ENCODE assay signal across 23 cellular contexts in the genomic region with DNA sequence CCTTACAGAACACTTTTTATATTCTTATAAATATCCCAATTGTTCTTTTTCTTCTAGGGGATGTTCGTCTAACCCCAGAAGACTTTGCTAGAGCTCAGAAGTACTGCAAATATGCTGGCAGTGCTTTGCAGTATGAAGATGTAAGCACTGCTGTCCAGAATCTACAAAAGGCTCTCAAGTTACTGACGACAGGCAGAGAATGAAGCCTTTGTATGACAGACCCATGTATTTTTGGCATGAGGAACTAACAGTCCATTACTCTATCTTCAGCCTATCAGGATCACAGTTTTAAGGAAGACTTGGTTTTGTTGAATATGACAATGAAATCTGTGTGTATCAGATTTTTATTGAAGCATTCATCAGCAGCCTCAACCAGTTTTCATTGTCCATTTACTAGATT.
A peak's percentile ranks its signal among the peaks of the same experiment; 100 is the strongest.
DNase-seq lines count a peak whose midpoint lies in the region; ATAC-seq lines count a peak whose summit lies in the region.
"Had no signal": no experiment of that assay in that cellular context is flagged by ENCODE, and none has a peak within 500 bp of the region (broad histone marks: within the 10 kb centered on the region; RNA-seq: fewer than 3 reads in every experiment).

No MANE protein-coding gene starts in this region.

- no peak overlapping the region for H3K4me3 ChIP-seq in Karpas-422 (ENCODE audit: low read length)
- H3K4me3 ChIP-seq: BLaER1, MG63, PC-9, SJSA1 had no signal

- no peak for ATAC-seq in stimulated activated effector memory CD8-positive, alpha-beta T cell treated with anti-CD3 and anti-CD28 coated beads, Interleukin-12 subunit alpha, Interleukin-12 subunit beta, amount 100 ng/mL, for 72 hours

- no peak overlapping the region for H3K4me2 ChIP-seq in Karpas-422 (ENCODE audit: low read depth, low read length, poor library complexity, severe bottlenecking)
- H3K4me2 ChIP-seq: BLaER1, PC-9 had no signal

- 0 out of 2 replicates have a peak overlapping the region, but pooled peaks have one; percentile 5 for H3K27ac ChIP-seq in Karpas-422 (ENCODE audit: low read length)
- H3K27ac ChIP-seq: BLaER1, PC-9, SJSA1 had no signal

- no peak overlapping the region for H3K9ac ChIP-seq in Karpas-422 (ENCODE audit: low read length)
- H3K9ac ChIP-seq: BLaER1 had no signal

- H3K79me2 ChIP-seq in Karpas-422 (ENCODE audit: low read length), result no peaks in the 10 kb centered on the region

- H3K4me1 ChIP-seq in Karpas-422 (ENCODE audit: low read length), result no peaks in the 10 kb centered on the region
- H3K4me1 ChIP-seq: BLaER1, SJSA1 had no signal

- H3K27ac Mint-ChIP-seq in stimulated activated effector memory CD8-positive, alpha-beta T cell treated with anti-CD3 and anti-CD28 coated beads, Interleukin-12 subunit alpha, Interleukin-12 subunit beta, amount 100 ng/mL, for 72 hours, result no peak overlapping the region
- H3K27ac Mint-ChIP-seq: CD4-positive, alpha-beta T cell had no signal

- no peaks in the 10 kb centered on the region for H3K9me3 ChIP-seq in Karpas-422 (ENCODE audit: low read length)
- H3K9me3 ChIP-seq: MG63, SJSA1 had no signal

- no peaks in the 10 kb centered on the region for H3K9me2 ChIP-seq in Karpas-422 (replicated peaks; ENCODE audit: insufficient read depth, low read length)

- no peak overlapping the region for H2AFZ ChIP-seq in Karpas-422 (ENCODE audit: low read length)
- H2AFZ ChIP-seq: PC-9 had no signal

- H3K9me3 Mint-ChIP-seq in stimulated activated effector memory CD8-positive, alpha-beta T cell treated with anti-CD3 and anti-CD28 coated beads, Interleukin-12 subunit alpha, Interleukin-12 subunit beta, amount 100 ng/mL, for 72 hours, result no peaks in the 10 kb centered on the region
- H3K9me3 Mint-ChIP-seq: CD4-positive, alpha-beta T cell had no signal

- peak; percentile 33 for DNase-seq in Ammon's horn (ENCODE audit: low spot score)
- DNase-seq in Karpas-422, result no peak
- peak; percentile 34 for DNase-seq in medulla oblongata (ENCODE audit: extremely low spot score)
- DNase-seq in putamen (ENCODE audit: low spot score), result peak; percentile 31
- no peak for DNase-seq in stimulated activated effector memory CD8-positive, alpha-beta T cell treated with anti-CD3 and anti-CD28 coated beads, Interleukin-12 subunit alpha, Interleukin-12 subunit beta, amount 100 ng/mL, for 72 hours (ENCODE audit: low spot score in 2 of 2)
- DNase-seq in activated CD4-positive, alpha-beta T cell treated with anti-CD3 and anti-CD28 coated beads for 1 hour, result no peak
- no peak for DNase-seq in CD1c-positive myeloid dendritic cell (ENCODE audit: extremely low spot score)
- DNase-seq: CD4-positive, alpha-beta T cell; COR-L47; DMS79 treated with DMSO at 0.1 percent for 48 hours; GF-D8; KBM-7; MG63; NCI-H1105 treated with DMSO at 0.1 percent for 48 hours; NCI-H146; NCI-H1930; NCI-H2107; NCI-H526 treated with DMSO at 0.1 percent for 48 hours; PC-9; Right ventricle myocardium superior; RPMI8226 had no signal

- peaks cover 37% of the 10 kb centered on the region for H3K36me3 Mint-ChIP-seq in stimulated activated effector memory CD8-positive, alpha-beta T cell treated with anti-CD3 and anti-CD28 coated beads, Interleukin-12 subunit alpha, Interleukin-12 subunit beta, amount 100 ng/mL, for 72 hours

- H3K36me3 ChIP-seq in Karpas-422 (ENCODE audit: insufficient read depth, low read length), result peaks cover 13% of the 10 kb centered on the region

- H4K20me1 ChIP-seq in Karpas-422 (ENCODE audit: insufficient read depth, low read depth, low read length), result peaks cover 3% of the 10 kb centered on the region; the same call in 1 of the 2 replicates
- H4K20me1 ChIP-seq: BLaER1 had no signal

- H3K4me1 Mint-ChIP-seq in stimulated activated effector memory CD8-positive, alpha-beta T cell treated with anti-CD3 and anti-CD28 coated beads, Interleukin-12 subunit alpha, Interleukin-12 subunit beta, amount 100 ng/mL, for 72 hours, result no peaks in the 10 kb centered on the region

- no peak overlapping the region for H3K4me3 Mint-ChIP-seq in stimulated activated effector memory CD8-positive, alpha-beta T cell treated with anti-CD3 and anti-CD28 coated beads, Interleukin-12 subunit alpha, Interleukin-12 subunit beta, amount 100 ng/mL, for 72 hours
- H3K4me3 Mint-ChIP-seq: CD4-positive, alpha-beta T cell had no signal

- H3K27me3 ChIP-seq in Karpas-422 (ENCODE audit: low read length), result no peaks in the 10 kb centered on the region
- H3K27me3 ChIP-seq: BLaER1, MG63, SJSA1 had no signal

Comparison
In these comparisons a context has a peak if more than half of its experiments do, and no peak if none do; other contexts are left out.
1. DNase-seq: peak in Ammon's horn (single experiment), medulla oblongata (single experiment) and putamen (single experiment); none in Karpas-422 (single experiment), stimulated activated effector memory CD8-positive, alpha-beta T cell treated with anti-CD3 and anti-CD28 coated beads, Interleukin-12 subunit alpha, Interleukin-12 subunit beta, amount 100 ng/mL, for 72 hours (0 of 2), activated CD4-positive, alpha-beta T cell treated with anti-CD3 and anti-CD28 coated beads for 1 hour (single experiment) and CD1c-positive myeloid dendritic cell (single experiment).